8 cellular contexts compared by ENCODE assay signal in genomic region chr5:37249820-37250175, GRCh38. TPM values are rescaled to one million over a fixed set of nuclear protein-coding genes. Genes with fewer than 3 reads are reported as not detected.
DNase-seq lines count a peak whose midpoint lies in the region; ATAC-seq, FAIRE-seq and TF ChIP-seq lines count a peak whose summit lies in the region.

No MANE protein-coding gene starts in this region.

- TF ChIP-seq CTCF in foreskin keratinocyte (conservative IDR thresholded peaks at IDR 0.05) = no peak
- TF ChIP-seq CTCF in prostate gland (IDR thresholded peaks at IDR 0.05) = no peak

- H3K4me1 ChIP-seq in SJSA1 (replicated peaks) = peaks cover 11% of the 10 kb centered on the region
- no peaks in the 10 kb centered on the region for H3K4me1 ChIP-seq in foreskin keratinocyte
- peaks cover 5% of the 10 kb centered on the region for H3K4me1 ChIP-seq in prostate gland (replicated peaks)

- intact Hi-C loops in prostate gland (cut with DNase I) = loop anchor here (5.0 kb wide), 1 partner anchor 123 kb away; the partner anchor contains the start of gene NUP155

- H3K27me3 ChIP-seq in SJSA1 (replicated peaks) (no peaks in the 10 kb centered on the region), foreskin keratinocyte (no peaks in the 10 kb centered on the region), prostate gland (replicated peaks; ENCODE audit: insufficient read depth) (no peaks in the 10 kb centered on the region)

- ATAC-seq in foreskin keratinocyte = peak; percentile 1

- H3K9me3 ChIP-seq in SJSA1 (replicated peaks) (no peaks in the 10 kb centered on the region; the same call in 1 of the 2 replicates), prostate gland (no peaks in the 10 kb centered on the region)

- no peak for TF ChIP-seq POLR2A in prostate gland (IDR thresholded peaks at IDR 0.05)

- FAIRE-seq in urothelium cell line (lab: Jason Lieb, UNC) = no peak

- no peak for DNase-seq in SJSA1 (ENCODE audit: low read depth in 1 of 2, low spot score in 2 of 2)
- DNase-seq in foreskin keratinocyte = no peak
- no peak for DNase-seq in prostate gland (ENCODE audit: low spot score)
- no peak for DNase-seq in SW480 (ENCODE audit: low spot score)
- DNase-seq in central memory CD4-positive, alpha-beta T cell = no peak
- DNase-seq in urothelium cell line (ENCODE audit: low spot score) = no peak
- no peak for DNase-seq in activated CD4-positive, alpha-beta T cell treated with anti-CD3 and anti-CD28 coated beads, Interleukin-2, amount 50 U/mL, for 1 hour

- H3K4me3 ChIP-seq in GM08714 (ENCODE audit: low read length) = peak overlapping the region; percentile 92; the same call in 1 of the 2 replicates
- peak overlapping the region; percentile 77 for H3K4me3 ChIP-seq in SJSA1
- H3K4me3 ChIP-seq in prostate gland = peak overlapping the region; percentile 68 to 78

- H3K36me3 ChIP-seq in SJSA1 (peaks cover 13% of the 10 kb centered on the region), prostate gland (no peaks in the 10 kb centered on the region)

- peak overlapping the region; percentile 77; the same call in 1 of the 2 replicates for H3K27ac ChIP-seq in SJSA1
- no peak overlapping the region for H3K27ac ChIP-seq in foreskin keratinocyte
- peak overlapping the region; percentile 85 to 89 for H3K27ac ChIP-seq in prostate gland

- 70% methylated on average over 10 of the region's 10 CpGs for WGBS in prostate gland

RNA-seq across cellular contexts. Expression of gene CPLANE1, which starts 0.6 kb away (rescaled TPM):
- total RNA-seq in SJSA1 (2014; rRNA removed; shearing (Covaris generic)) = 15.5 and 16.1 TPM in 2 replicates
- total RNA-seq in foreskin keratinocyte (11.3 and 12.9 TPM in 2 replicates), prostate gland (10 to 100 TPM; 17.2 to 27.8 TPM)
- polyA plus RNA-seq in foreskin keratinocyte = 1.1 and 1.3 TPM in 2 replicates
